15 cellular contexts compared by ENCODE assay signal in genomic region chr22:19407649-19408606, GRCh38. TPM values are rescaled to one million over a fixed set of nuclear protein-coding genes. Genes with fewer than 3 reads are reported as not detected.
DNase-seq lines count a peak whose midpoint lies in the region; ATAC-seq, FAIRE-seq and TF ChIP-seq lines count a peak whose summit lies in the region.
"Had no signal": no experiment of that assay in that cellular context is flagged by ENCODE, and none has a peak within 500 bp of the region (broad histone marks: within the 10 kb centered on the region; RNA-seq: fewer than 3 reads in every experiment).

No MANE protein-coding gene starts in this region.

- WGBS in K562 (ENCODE audit: insufficient coverage, low coverage, missing lambda C conversion rate): 47% methylated on average over 16 of the region's 16 CpGs

- H3K4me2 ChIP-seq in K562 (ENCODE audit: insufficient read depth, low read length): no peak overlapping the region; the same call in 1 of the 2 replicates

- peaks cover 24% of the 10 kb centered on the region for H3K9me1 ChIP-seq in K562 (ENCODE audit: control insufficient read depth, insufficient read depth, low read length)

- no peak overlapping the region for H2AFZ ChIP-seq in K562 (ENCODE audit: low read depth, low read length)

- BruUV-seq in K562 (replicated peaks; lab: Mats Ljungman, UMichigan): no TSS peak

- peaks cover 100% of the 10 kb centered on the region for H3K36me3 ChIP-seq in KOPT-K1 (ENCODE audit: insufficient read depth, low read length)
- peaks cover 95% of the 10 kb centered on the region for H3K36me3 ChIP-seq in K562 (ENCODE audit: control insufficient read depth, insufficient read depth, low read length)

- peaks cover 83% of the 10 kb centered on the region for H3K36me3 Mint-ChIP-seq in activated T-cell treated with anti-CD3 and anti-CD28 coated beads, Interleukin-2, amount 50 U/mL, for 24 hours (ENCODE audit: low read depth)

- intact Hi-C loops in K562 (cut with micrococcal nuclease): loop anchor here (1.0 kb wide), 3 partner anchors 11 to 39 kb away; partner anchors contain the start of gene C22orf39

- peak overlapping the region in 1 of 2 experiments; percentile 13; a peak in 1 of 4 replicates for H3K9ac ChIP-seq in K562 (ENCODE audit: insufficient read depth in 1 of 2, low read depth in 2 of 2, low read length in 2 of 2)

- TF ChIP-seq CTCF in AG10803 (conservative IDR thresholded peaks at IDR 0.05; ENCODE audit: low read length) (no peak), K562 (IDR thresholded peaks at IDR 0.05 in 2 of 3, conservative IDR thresholded peaks at IDR 0.05 in 1 of 3; ENCODE audit: insufficient read depth in 2 of 3, low read depth in 1 of 3, low read length in 3 of 3) (peak in 1 of 3 experiments; percentile 3; a peak in 1 of 6 replicates)

- no peaks in the 10 kb centered on the region for H3K27me3 ChIP-seq in K562 (ENCODE audit: control insufficient read depth in 2 of 2, insufficient read depth in 2 of 2, low read length in 2 of 2)

- peak; percentile 91 for TF ChIP-seq EP300 in K562 (IDR thresholded peaks at IDR 0.05; ENCODE audit: low read length)

- peaks cover 34% of the 10 kb centered on the region for H4K20me1 ChIP-seq in K562 (replicated peaks; ENCODE audit: control insufficient read depth, insufficient read depth, low read length)

- H3K4me1 Mint-ChIP-seq in activated T-cell treated with anti-CD3 and anti-CD28 coated beads, Interleukin-2, amount 50 U/mL, for 24 hours (ENCODE audit: low read depth): peaks cover 9% of the 10 kb centered on the region

- in situ Hi-C loops in K562 (cut with MboI): no loop called here

- no peaks in the 10 kb centered on the region for H3K9me3 Mint-ChIP-seq in activated T-cell treated with anti-CD3 and anti-CD28 coated beads, Interleukin-2, amount 50 U/mL, for 24 hours
- H3K9me3 Mint-ChIP-seq: activated naive CD8-positive, alpha-beta T cell treated with anti-CD3 and anti-CD28 coated beads, Interleukin-2, amount 50 U/mL, for 24 hours; IgD-negative memory B cell; stimulated activated naive CD8-positive, alpha-beta T cell treated with anti-CD3 and anti-CD28 coated beads, Interleukin-15, Interleukin-2, amounts not matched to agents 100 ng/mL and 50 ng/mL, for 24 hours had no signal

- CTCF ChIA-PET in K562 (lab: Yijun Ruan, JAX; ENCODE audit: low intra/inter-chr PET ratio): interaction anchor here (1.1 kb wide), 1 partner anchor 303 kb away, joined by 3 read pairs; no protein-coding TSS in a partner anchor

- peak; percentile 32 for DNase-seq in AG10803 (ENCODE audit: low read depth)
- peak; percentile 90 to 96 (median 94) for DNase-seq in K562 (ENCODE audit: extremely low read depth in 1 of 4, low spot score in 3 of 4)
- DNase-seq in iris pigment epithelial cell (ENCODE audit: low read depth): peak; percentile 51
- no peak for DNase-seq in mucosa of gallbladder (ENCODE audit: low spot score)
- DNase-seq in effector CD4-positive, alpha-beta T cell: no peak
- no peak for DNase-seq in activated T-cell treated with anti-CD3 and anti-CD28 coated beads, Interleukin-2, amount 50 U/mL, for 24 hours
- DNase-seq: activated naive CD8-positive, alpha-beta T cell treated with anti-CD3 and anti-CD28 coated beads, Interleukin-2, amount 50 U/mL, for 24 hours; activated T-cell treated with anti-CD3 and anti-CD28 coated beads, Interleukin-2, amount 50 U/mL, for 48 hours; NCI-H1048 had no signal

- ATAC-seq in K562 (peak; percentile 76), GM18867 (IDR thresholded peaks at IDR 0.05; ENCODE audit: unreplicated experiment) (no peak)
- ATAC-seq: activated naive CD8-positive, alpha-beta T cell treated with anti-CD3 and anti-CD28 coated beads, Interleukin-2, amount 50 U/mL, for 24 hours had no signal

- peaks cover 46% of the 10 kb centered on the region for H3K79me2 ChIP-seq in K562 (ENCODE audit: control insufficient read depth, insufficient read depth, low read length)

- no peaks in the 10 kb centered on the region for H3K27me3 Mint-ChIP-seq in activated T-cell treated with anti-CD3 and anti-CD28 coated beads, Interleukin-2, amount 50 U/mL, for 24 hours
- H3K27me3 Mint-ChIP-seq: activated naive CD8-positive, alpha-beta T cell treated with anti-CD3 and anti-CD28 coated beads, Interleukin-2, amount 50 U/mL, for 24 hours; IgD-negative memory B cell; stimulated activated naive CD8-positive, alpha-beta T cell treated with anti-CD3 and anti-CD28 coated beads, Interleukin-15, Interleukin-2, amounts not matched to agents 100 ng/mL and 50 ng/mL, for 24 hours had no signal

- no peak; a peak in 1 of 4 replicates for TF ChIP-seq RAD21 in K562 (CRISPR knock-in tag; conservative IDR thresholded peaks at IDR 0.05 in 1 of 2, IDR thresholded peaks at IDR 0.05 in 1 of 2)

- POLR2A ChIA-PET in K562 (lab: Yijun Ruan, JAX): interaction anchor here (0.6 to 14.3 kb wide), 8 partner anchors 10 to 367 kb away, joined by 3 to 245 read pairs (median 4); no protein-coding TSS in a partner anchor

- TF ChIP-seq POLR2A in K562 (conservative IDR thresholded peaks at IDR 0.05): peak; percentile 51; the same call in 1 of the 2 replicates

- no peak overlapping the region for H3K4me3 ChIP-seq in AG10803 (ENCODE audit: low read length)
- H3K4me3 ChIP-seq in K562: no peak overlapping the region
- H3K4me3 ChIP-seq: skin epidermis had no signal

- FAIRE-seq in K562 (lab: Jason Lieb, UNC): peak; percentile 57
- FAIRE-seq: endothelial cell of umbilical vein had no signal

- H3K27ac ChIP-seq in KOPT-K1 (ENCODE audit: low read depth, low read length, poor library complexity, severe bottlenecking) (peak overlapping the region; percentile 13), K562 (ENCODE audit: extremely low read depth, low read depth, low read length) (no peak overlapping the region; the same call in 2 of the 3 replicates)
- H3K27ac ChIP-seq: skin epidermis had no signal

- no peak overlapping the region for H3K4me3 Mint-ChIP-seq in activated T-cell treated with anti-CD3 and anti-CD28 coated beads, Interleukin-2, amount 50 U/mL, for 24 hours
- H3K4me3 Mint-ChIP-seq: activated naive CD8-positive, alpha-beta T cell treated with anti-CD3 and anti-CD28 coated beads, Interleukin-2, amount 50 U/mL, for 24 hours; IgD-negative memory B cell; stimulated activated naive CD8-positive, alpha-beta T cell treated with anti-CD3 and anti-CD28 coated beads, Interleukin-15, Interleukin-2, amounts not matched to agents 100 ng/mL and 50 ng/mL, for 24 hours had no signal

- H3K9me3 ChIP-seq in KOPT-K1 (ENCODE audit: insufficient read depth, low read length, poor library complexity, severe bottlenecking): no peaks in the 10 kb centered on the region
- H3K9me3 ChIP-seq in K562 (replicated peaks; ENCODE audit: control insufficient read depth, insufficient read depth, low read depth, low read length): no peaks in the 10 kb centered on the region

- H3K27ac Mint-ChIP-seq in activated T-cell treated with anti-CD3 and anti-CD28 coated beads, Interleukin-2, amount 50 U/mL, for 24 hours: no peak overlapping the region
- H3K27ac Mint-ChIP-seq: activated naive CD8-positive, alpha-beta T cell treated with anti-CD3 and anti-CD28 coated beads, Interleukin-2, amount 50 U/mL, for 24 hours; IgD-negative memory B cell; stimulated activated naive CD8-positive, alpha-beta T cell treated with anti-CD3 and anti-CD28 coated beads, Interleukin-15, Interleukin-2, amounts not matched to agents 100 ng/mL and 50 ng/mL, for 24 hours had no signal

- peaks cover 18 to 24% of the 10 kb centered on the region in 2 experiments; a peak in 4 of 5 replicates for H3K4me1 ChIP-seq in K562 (replicated peaks in 1 of 2; ENCODE audit: control insufficient read depth in 2 of 2, insufficient read depth in 2 of 2, low read length in 2 of 2)

RNA-seq across cellular contexts. Expression of gene HIRA, which starts 23.6 kb away (rescaled TPM):
- total RNA-seq in K562 (2011; cell fraction: chromatin; rRNA removed; ENCODE audit: low replicate concordance): 103 and 120 TPM in 2 replicates
- 79.7 and 81.6 TPM in 2 replicates for total RNA-seq in K562 (2011; cell fraction: nucleolus; rRNA removed)
- total RNA-seq in K562 (2011; cell fraction: nucleoplasm; rRNA removed): 66.5 and 67.1 TPM in 2 replicates
- total RNA-seq in K562 (2014; rRNA removed): 58.3 and 70.6 TPM in 2 replicates
- total RNA-seq in K562 (2014; rRNA removed; fragmentation: Illumina TruSeq; extraction: Trizol): 53.9 and 54.0 TPM in 2 replicates
- 57.5 and 58.4 TPM in 2 replicates for total RNA-seq in K562 (2015; rRNA removed; fragmentation: Illumina TruSeq; extraction: Trizol)
- total RNA-seq in K562 (2021): 115 and 132 TPM in 2 replicates
- polyA plus RNA-seq in K562 (2011; rRNA removed): 71.7 and 82.2 TPM in 2 replicates
- 105 and 109 TPM in 2 replicates for polyA plus RNA-seq in K562 (2011; cell fraction: cytosol; rRNA removed)
- polyA plus RNA-seq in K562 (2011; cell fraction: nucleus; rRNA removed): 104 and 124 TPM in 2 replicates
- polyA plus RNA-seq in K562 (2012): 91.6 and 91.8 TPM in 2 replicates
- 106 and 114 TPM in 2 replicates for polyA plus RNA-seq in K562 (2014; fragmentation: Illumina TruSeq; extraction: Trizol)
- polyA plus RNA-seq in K562 (2014; fragmentation: Nextera tagmentation; extraction: Ambion mirVana): 1 to 10 TPM in 1 of 2 experiments, under 1 TPM in 1; 0.96 to 1.2 TPM
- 80.0 and 80.8 TPM in 2 replicates for polyA plus RNA-seq in K562 (2014; rRNA removed)
- polyA minus RNA-seq in K562 (2011; rRNA and poly(A)+ RNA removed): 93.7 and 126 TPM in 2 replicates
- polyA minus RNA-seq in K562 (2011; cell fraction: cytosol; rRNA and poly(A)+ RNA removed): 65.3 and 93.4 TPM in 2 replicates
- polyA minus RNA-seq in K562 (2011; cell fraction: nucleus; rRNA and poly(A)+ RNA removed): 30.3 and 61.3 TPM in 2 replicates
- 25.2 TPM for total RNA-seq in mucosa of gallbladder

RNA-seq across cellular contexts. Expression of gene MRPL40, which starts 24.4 kb away (rescaled TPM):
- total RNA-seq in K562 (2011; cell fraction: chromatin; rRNA removed; ENCODE audit: low replicate concordance): 13.9 and 26.1 TPM in 2 replicates
- total RNA-seq in K562 (2011; cell fraction: nucleolus; rRNA removed): 29.0 and 32.5 TPM in 2 replicates
- total RNA-seq in K562 (2011; cell fraction: nucleoplasm; rRNA removed): 25.1 and 32.0 TPM in 2 replicates
- total RNA-seq in K562 (2014; rRNA removed) (160 and 182 TPM in 2 replicates), K562 (2014; rRNA removed; fragmentation: Illumina TruSeq; extraction: Trizol) (208 and 209 TPM in 2 replicates), K562 (2015; rRNA removed; fragmentation: Illumina TruSeq; extraction: Trizol) (181 and 198 TPM in 2 replicates), K562 (2021) (132 and 144 TPM in 2 replicates), mucosa of gallbladder (25.7 TPM)
- polyA plus RNA-seq in K562 (2011; rRNA removed) (175 and 219 TPM in 2 replicates), K562 (2014; fragmentation: Illumina TruSeq; extraction: Trizol) (197 and 237 TPM in 2 replicates), K562 (2014; fragmentation: Nextera tagmentation; extraction: Ambion mirVana) (100 to 1,000 TPM; 601 to 652 TPM), K562 (2014; rRNA removed) (223 TPM in 2 replicates)
- polyA plus RNA-seq in K562 (2011; cell fraction: cytosol; rRNA removed): 88.3 and 113 TPM in 2 replicates
- polyA plus RNA-seq in K562 (2011; cell fraction: nucleus; rRNA removed): 34.6 and 66.5 TPM in 2 replicates
- polyA plus RNA-seq in K562 (2012): 159 TPM in 2 replicates
- polyA minus RNA-seq in K562 (2011; rRNA and poly(A)+ RNA removed): 52.5 and 73.2 TPM in 2 replicates
- 31.3 and 34.3 TPM in 2 replicates for polyA minus RNA-seq in K562 (2011; cell fraction: cytosol; rRNA and poly(A)+ RNA removed)
- 12.0 and 31.3 TPM in 2 replicates for polyA minus RNA-seq in K562 (2011; cell fraction: nucleus; rRNA and poly(A)+ RNA removed)

RNA-seq across cellular contexts. Expression of gene C22orf39, which starts 39.6 kb away (rescaled TPM):
- 119 and 122 TPM in 2 replicates for total RNA-seq in K562 (2011; cell fraction: chromatin; rRNA removed; ENCODE audit: low replicate concordance)
- 71.8 and 76.0 TPM in 2 replicates for total RNA-seq in K562 (2011; cell fraction: nucleolus; rRNA removed)
- 107 and 142 TPM in 2 replicates for total RNA-seq in K562 (2011; cell fraction: nucleoplasm; rRNA removed)
- total RNA-seq in K562 (2014; rRNA removed) (94.7 and 124 TPM in 2 replicates), K562 (2014; rRNA removed; fragmentation: Illumina TruSeq; extraction: Trizol) (57.2 and 59.5 TPM in 2 replicates), K562 (2015; rRNA removed; fragmentation: Illumina TruSeq; extraction: Trizol) (61.3 and 63.2 TPM in 2 replicates), K562 (2021) (66.8 and 68.0 TPM in 2 replicates), mucosa of gallbladder (33.3 TPM)
- polyA plus RNA-seq in K562 (2011; rRNA removed) (139 and 244 TPM in 2 replicates), K562 (2014; fragmentation: Illumina TruSeq; extraction: Trizol) (68.6 and 73.5 TPM in 2 replicates), K562 (2014; fragmentation: Nextera tagmentation; extraction: Ambion mirVana) (10 to 100 TPM; 20.4 to 25.9 TPM), K562 (2014; rRNA removed) (112 and 121 TPM in 2 replicates)
- 164 and 257 TPM in 2 replicates for polyA plus RNA-seq in K562 (2011; cell fraction: cytosol; rRNA removed)
- 71.0 and 99.7 TPM in 2 replicates for polyA plus RNA-seq in K562 (2011; cell fraction: nucleus; rRNA removed)
- 87.8 and 120 TPM in 2 replicates for polyA plus RNA-seq in K562 (2012)
- polyA minus RNA-seq in K562 (2011; rRNA and poly(A)+ RNA removed): 116 and 185 TPM in 2 replicates
- 49.4 and 80.5 TPM in 2 replicates for polyA minus RNA-seq in K562 (2011; cell fraction: cytosol; rRNA and poly(A)+ RNA removed)
- 24.9 and 58.9 TPM in 2 replicates for polyA minus RNA-seq in K562 (2011; cell fraction: nucleus; rRNA and poly(A)+ RNA removed)

Comparison
In these comparisons a context has a peak if more than half of its experiments do, and no peak if none do; other contexts are left out.
1. DNase-seq: peak in AG10803 (single experiment), K562 (4 of 4) and iris pigment epithelial cell (single experiment); none in mucosa of gallbladder (single experiment), effector CD4-positive, alpha-beta T cell (single experiment) and activated T-cell treated with anti-CD3 and anti-CD28 coated beads, Interleukin-2, amount 50 U/mL, for 24 hours (single experiment).